8 cellular contexts compared by ENCODE assay signal in genomic region chr16:84294196-84295142, GRCh38. TPM values are rescaled to one million over a fixed set of nuclear protein-coding genes. Genes with fewer than 3 reads are reported as not detected.
DNase-seq lines count a peak whose midpoint lies in the region; ATAC-seq and TF ChIP-seq lines count a peak whose summit lies in the region.

Gene WFDC1 (plus strand): TSS chr16:84294878. CDS start chr16:84294972, 94 bp downstream.

- no peaks in the 10 kb centered on the region for H3K9me2 ChIP-seq in MM.1S (replicated peaks; ENCODE audit: insufficient read depth, low read length)

- H3K9ac ChIP-seq in skeletal muscle satellite cell (ENCODE audit: low read depth, low read length) (no peak within 1 kb of the TSS), MM.1S (ENCODE audit: low read length) (no peak within 1 kb of the TSS)

- H3K4me1 Mint-ChIP-seq in immature natural killer cell = peaks cover 0 to 5% of the 10 kb centered on the region in 2 donors

- peaks cover 0 to 20% (median 1%) of the 10 kb centered on the region in 3 donors for H3K27me3 Mint-ChIP-seq in immature natural killer cell (ENCODE audit: low read depth in 3 of 3)

- TF ChIP-seq CTCF in ascending aorta (IDR thresholded peaks at IDR 0.05) (no peak), MM.1S (IDR thresholded peaks at IDR 0.05; ENCODE audit: low read length) (no peak)

- H2AFZ ChIP-seq in MM.1S (ENCODE audit: low read length) = no peak within 1 kb of the TSS

- H3K36me3 Mint-ChIP-seq in immature natural killer cell = no peaks in the 10 kb centered on the region

- H3K4me1 ChIP-seq in ascending aorta (peaks cover 0 to 6% of the 10 kb centered on the region in 2 donors), skeletal muscle satellite cell (ENCODE audit: control insufficient read depth, insufficient read depth, low read length) (peaks cover 6% of the 10 kb centered on the region), MM.1S (ENCODE audit: low read length) (no peaks in the 10 kb centered on the region)

- intact Hi-C loops in ascending aorta (cut with DNase I) = no loop called here

- peak within 1 kb of the TSS in 4 of 5 donors; percentile 3 to 42 (median 10) for H3K4me3 Mint-ChIP-seq in immature natural killer cell

- no peak within 1 kb of the TSS for H3K4me3 ChIP-seq in H7 (ENCODE audit: insufficient read depth, low read depth, low read length)
- peak within 1 kb of the TSS; percentile 44 to 46 for H3K4me3 ChIP-seq in ascending aorta
- H3K4me3 ChIP-seq in skeletal muscle satellite cell (ENCODE audit: low read length) = peak within 1 kb of the TSS; percentile 39
- no peak within 1 kb of the TSS for H3K4me3 ChIP-seq in MM.1S (ENCODE audit: low read length)

- H3K79me2 ChIP-seq in MM.1S (ENCODE audit: low read length) = no peaks in the 10 kb centered on the region

- DNase-seq in H7 = peak; percentile 56
- DNase-seq in ascending aorta (ENCODE audit: low spot score in 2 of 2) = peak in 1 of 2 donors; percentile 69
- no peak for DNase-seq in immature natural killer cell
- DNase-seq in MM.1S = no peak
- DNase-seq in NCI-H748 (lab: John Stamatoyannopoulos, UW; ENCODE audit: unreplicated experiment) = no peak

- no peaks in the 10 kb centered on the region for H3K9me3 Mint-ChIP-seq in immature natural killer cell

- H3K4me2 ChIP-seq in skeletal muscle satellite cell (ENCODE audit: low read length) (peak within 1 kb of the TSS; percentile 76), MM.1S (ENCODE audit: low read depth, low read length) (no peak within 1 kb of the TSS)

- no peak within 1 kb of the TSS for H3K27ac Mint-ChIP-seq in immature natural killer cell

- no peaks in the 10 kb centered on the region for H3F3A ChIP-seq in MM.1S (ENCODE audit: insufficient read depth, low read length)

- H4K20me1 ChIP-seq in MM.1S (ENCODE audit: insufficient read depth, low read length) = no peaks in the 10 kb centered on the region

- H3K27me3 ChIP-seq in H7 (ENCODE audit: control insufficient read depth, insufficient read depth, low read length) = no peaks in the 10 kb centered on the region
- no peaks in the 10 kb centered on the region for H3K27me3 ChIP-seq in ascending aorta
- H3K27me3 ChIP-seq in skeletal muscle satellite cell (ENCODE audit: control insufficient read depth, insufficient read depth, low read length) = peaks cover 80% of the 10 kb centered on the region
- H3K27me3 ChIP-seq in MM.1S (replicated peaks; ENCODE audit: insufficient read depth, low read length) = peaks cover 73% of the 10 kb centered on the region

- ATAC-seq in HG03565 (IDR thresholded peaks at IDR 0.05; ENCODE audit: unreplicated experiment) (no peak), HG03108 (IDR thresholded peaks at IDR 0.05; ENCODE audit: unreplicated experiment) (no peak)

- no peaks in the 10 kb centered on the region for H3K9me3 ChIP-seq in ascending aorta
- H3K9me3 ChIP-seq in skeletal muscle satellite cell (replicated peaks; ENCODE audit: low read length) = no peaks in the 10 kb centered on the region
- H3K9me3 ChIP-seq in MM.1S (replicated peaks; ENCODE audit: insufficient read depth, low read length) = no peaks in the 10 kb centered on the region

- H3K36me3 ChIP-seq in H7 (replicated peaks; ENCODE audit: control insufficient read depth, insufficient read depth, low read length) = no peaks in the 10 kb centered on the region
- no peaks in the 10 kb centered on the region for H3K36me3 ChIP-seq in ascending aorta
- no peaks in the 10 kb centered on the region for H3K36me3 ChIP-seq in skeletal muscle satellite cell (ENCODE audit: insufficient read depth, low read length)
- no peaks in the 10 kb centered on the region for H3K36me3 ChIP-seq in MM.1S (replicated peaks; ENCODE audit: insufficient read depth, low read length)

- H3K27ac ChIP-seq in ascending aorta (peak within 1 kb of the TSS; percentile 19 to 54), MM.1S (ENCODE audit: low read length) (no peak within 1 kb of the TSS)

RNA-seq across cellular contexts. Expression of gene WFDC1, which starts in this region (rescaled TPM):
- total RNA-seq in H7 (2014; rRNA removed; shearing (Covaris generic)) = 0.59 and 0.97 TPM in 2 replicates
- 126 TPM for total RNA-seq in ascending aorta
- not detected for polyA plus RNA-seq in immature natural killer cell
- not detected in 2 replicates for total RNA-seq in skeletal muscle satellite cell (2012; rRNA removed)

Comparison
In these comparisons a context has a peak if more than half of its experiments do, and no peak if none do; other contexts are left out.
1. RNA of gene WFDC1 (total RNA-seq): 126 TPM in ascending aorta (single experiment); 0.59 to 0.97 TPM in H7; every median in the first group is over 10 times any median in the second.
2. Peak in DNase-seq in H7; RNA of the gene not detected or under 1 TPM.
3. H3K4me3 ChIP-seq: peak in ascending aorta (2 of 2) and skeletal muscle satellite cell (single experiment); none in H7 (single experiment) and MM.1S (single experiment).